Comparison of ENCODE assay signal across 1 cellular context in genomic region chr20:35092524-35093244, GRCh38.
TF ChIP-seq lines count a peak whose summit lies in the region.

A gene with protein sequence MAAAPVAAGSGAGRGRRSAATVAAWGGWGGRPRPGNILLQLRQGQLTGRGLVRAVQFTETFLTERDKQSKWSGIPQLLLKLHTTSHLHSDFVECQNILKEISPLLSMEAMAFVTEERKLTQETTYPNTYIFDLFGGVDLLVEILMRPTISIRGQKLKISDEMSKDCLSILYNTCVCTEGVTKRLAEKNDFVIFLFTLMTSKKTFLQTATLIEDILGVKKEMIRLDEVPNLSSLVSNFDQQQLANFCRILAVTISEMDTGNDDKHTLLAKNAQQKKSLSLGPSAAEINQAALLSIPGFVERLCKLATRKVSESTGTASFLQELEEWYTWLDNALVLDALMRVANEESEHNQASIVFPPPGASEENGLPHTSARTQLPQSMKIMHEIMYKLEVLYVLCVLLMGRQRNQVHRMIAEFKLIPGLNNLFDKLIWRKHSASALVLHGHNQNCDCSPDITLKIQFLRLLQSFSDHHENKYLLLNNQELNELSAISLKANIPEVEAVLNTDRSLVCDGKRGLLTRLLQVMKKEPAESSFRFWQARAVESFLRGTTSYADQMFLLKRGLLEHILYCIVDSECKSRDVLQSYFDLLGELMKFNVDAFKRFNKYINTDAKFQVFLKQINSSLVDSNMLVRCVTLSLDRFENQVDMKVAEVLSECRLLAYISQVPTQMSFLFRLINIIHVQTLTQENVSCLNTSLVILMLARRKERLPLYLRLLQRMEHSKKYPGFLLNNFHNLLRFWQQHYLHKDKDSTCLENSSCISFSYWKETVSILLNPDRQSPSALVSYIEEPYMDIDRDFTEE (minus strand): TSS chr20:35092807. CDS start chr20:35092781, 26 bp downstream.

TF ChIP-seq in WTC11, 78 proteins besides CTCF, POLR2A, EP300 and RAD21 (continued from another document):
- TF ChIP-seq, protein P1, sequence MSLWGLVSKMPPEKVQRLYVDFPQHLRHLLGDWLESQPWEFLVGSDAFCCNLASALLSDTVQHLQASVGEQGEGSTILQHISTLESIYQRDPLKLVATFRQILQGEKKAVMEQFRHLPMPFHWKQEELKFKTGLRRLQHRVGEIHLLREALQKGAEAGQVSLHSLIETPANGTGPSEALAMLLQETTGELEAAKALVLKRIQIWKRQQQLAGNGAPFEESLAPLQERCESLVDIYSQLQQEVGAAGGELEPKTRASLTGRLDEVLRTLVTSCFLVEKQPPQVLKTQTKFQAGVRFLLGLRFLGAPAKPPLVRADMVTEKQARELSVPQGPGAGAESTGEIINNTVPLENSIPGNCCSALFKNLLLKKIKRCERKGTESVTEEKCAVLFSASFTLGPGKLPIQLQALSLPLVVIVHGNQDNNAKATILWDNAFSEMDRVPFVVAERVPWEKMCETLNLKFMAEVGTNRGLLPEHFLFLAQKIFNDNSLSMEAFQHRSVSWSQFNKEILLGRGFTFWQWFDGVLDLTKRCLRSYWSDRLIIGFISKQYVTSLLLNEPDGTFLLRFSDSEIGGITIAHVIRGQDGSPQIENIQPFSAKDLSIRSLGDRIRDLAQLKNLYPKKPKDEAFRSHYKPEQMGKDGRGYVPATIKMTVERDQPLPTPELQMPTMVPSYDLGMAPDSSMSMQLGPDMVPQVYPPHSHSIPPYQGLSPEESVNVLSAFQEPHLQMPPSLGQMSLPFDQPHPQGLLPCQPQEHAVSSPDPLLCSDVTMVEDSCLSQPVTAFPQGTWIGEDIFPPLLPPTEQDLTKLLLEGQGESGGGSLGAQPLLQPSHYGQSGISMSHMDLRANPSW (CRISPR knock-in tag; conservative IDR thresholded peaks at IDR 0.05; ENCODE audit: low read depth) = no peak
- TF ChIP-seq FOXK1 (CRISPR knock-in tag; IDR thresholded peaks at IDR 0.05) = peak; percentile 70
TF ChIP-seq in WTC11: peak in this region for 22.
